Comparison of ENCODE assay signal across 8 cellular contexts in the genomic region with DNA sequence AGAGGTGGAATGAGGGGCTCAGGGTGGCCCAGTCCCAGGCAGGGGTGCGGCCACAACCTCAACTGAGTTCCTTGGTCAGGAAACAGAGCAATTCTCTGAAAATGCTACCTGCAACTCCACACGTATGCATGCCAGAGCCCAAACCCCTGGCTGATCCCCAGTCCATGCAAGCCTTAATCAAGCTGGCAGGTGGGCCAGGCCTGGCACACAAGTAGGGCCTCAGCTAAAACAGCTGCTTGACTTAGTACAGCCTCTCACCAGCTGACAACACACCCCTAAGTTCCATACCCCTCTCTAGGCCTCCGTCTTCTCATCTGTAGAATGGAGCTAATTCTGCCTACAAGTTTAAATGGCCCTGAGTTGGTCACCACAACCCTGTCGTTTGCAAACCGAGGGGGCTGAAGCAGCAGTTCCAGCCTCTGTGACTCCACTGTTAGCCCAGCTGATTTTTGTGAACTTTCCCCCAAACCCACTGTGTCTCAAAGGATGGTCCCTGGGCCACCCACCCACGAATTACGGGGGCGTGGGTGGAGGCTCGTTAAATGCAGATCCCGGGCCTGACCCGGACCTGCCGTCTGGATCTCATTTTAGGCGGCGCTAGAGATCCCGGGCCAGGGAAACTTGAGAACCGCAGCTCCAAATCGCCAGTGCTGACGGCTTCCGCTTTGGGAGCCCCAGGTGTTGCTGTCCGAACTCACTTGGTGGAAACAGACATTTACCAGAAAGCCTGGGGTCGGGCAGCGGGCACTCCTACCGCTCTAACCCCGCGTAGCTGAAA. TPM values are rescaled to one million over a fixed set of nuclear protein-coding genes. Genes with fewer than 3 reads are reported as not detected.
DNase-seq lines count a peak whose midpoint lies in the region; ATAC-seq and TF ChIP-seq lines count a peak whose summit lies in the region.

No MANE protein-coding gene starts in this region.

- ATAC-seq in activated T-cell treated with anti-CD3 and anti-CD28 coated beads, Interleukin-2, amount 50 U/mL, for 4 hours: no peak
- ATAC-seq in HG03354 (IDR thresholded peaks at IDR 0.05; ENCODE audit: poor library complexity, severe bottlenecking, unreplicated experiment): peak; percentile 32
- peak; percentile 73 for ATAC-seq in Right ventricle myocardium superior (ENCODE audit: poor library complexity)
- ATAC-seq in HG03095 (IDR thresholded peaks at IDR 0.05; ENCODE audit: unreplicated experiment): no peak

- peak overlapping the region; percentile 57 to 66 for H3K4me3 ChIP-seq in neutrophil (ENCODE audit: low read depth in 1 of 2, low read length in 1 of 2)

- peaks cover 15 to 17% of the 10 kb centered on the region in 2 experiments for H3K4me1 ChIP-seq in neutrophil (ENCODE audit: control insufficient read depth in 1 of 2, insufficient read depth in 1 of 2, low read depth in 1 of 2, low read length in 1 of 2)

- peaks cover 47% of the 10 kb centered on the region for H3K27me3 Mint-ChIP-seq in activated T-cell treated with anti-CD3 and anti-CD28 coated beads, Interleukin-2, amount 50 U/mL, for 4 hours (ENCODE audit: low read depth)
- H3K27me3 Mint-ChIP-seq in activated naive CD8-positive, alpha-beta T cell: peaks cover 36% of the 10 kb centered on the region

- H3K27me3 ChIP-seq in neutrophil: peaks cover 71% of the 10 kb centered on the region

- H3K27ac ChIP-seq in neutrophil: no peak overlapping the region

- no peaks in the 10 kb centered on the region for H3K36me3 Mint-ChIP-seq in activated T-cell treated with anti-CD3 and anti-CD28 coated beads, Interleukin-2, amount 50 U/mL, for 4 hours (ENCODE audit: insufficient read depth)
- no peaks in the 10 kb centered on the region for H3K36me3 Mint-ChIP-seq in activated naive CD8-positive, alpha-beta T cell

- H3K4me3 Mint-ChIP-seq in activated T-cell treated with anti-CD3 and anti-CD28 coated beads, Interleukin-2, amount 50 U/mL, for 4 hours: peak overlapping the region; percentile 43
- H3K4me3 Mint-ChIP-seq in activated naive CD8-positive, alpha-beta T cell: peak overlapping the region; percentile 77

- DNase-seq in activated T-cell treated with anti-CD3 and anti-CD28 coated beads, Interleukin-2, amount 50 U/mL, for 4 hours: no peak
- no peak for DNase-seq in activated T-cell treated with anti-CD3 and anti-CD28 coated beads, Interleukin-2, amount 50 U/mL, for 1 hour
- DNase-seq in Right ventricle myocardium superior (peak; percentile 71), putamen (ENCODE audit: low spot score) (no peak)

- H3K27ac Mint-ChIP-seq in activated naive CD8-positive, alpha-beta T cell: no peak overlapping the region

- H3K4me1 Mint-ChIP-seq in activated T-cell treated with anti-CD3 and anti-CD28 coated beads, Interleukin-2, amount 50 U/mL, for 4 hours (ENCODE audit: low read depth): peaks cover 9% of the 10 kb centered on the region
- H3K4me1 Mint-ChIP-seq in activated naive CD8-positive, alpha-beta T cell (ENCODE audit: low read depth): peaks cover 6% of the 10 kb centered on the region

- no peaks in the 10 kb centered on the region for H3K9me3 Mint-ChIP-seq in activated T-cell treated with anti-CD3 and anti-CD28 coated beads, Interleukin-2, amount 50 U/mL, for 4 hours
- H3K9me3 Mint-ChIP-seq in activated naive CD8-positive, alpha-beta T cell (ENCODE audit: low read depth): no peaks in the 10 kb centered on the region

- TF ChIP-seq CTCF in neutrophil (IDR thresholded peaks at IDR 0.05): no peak

- H3K9me3 ChIP-seq in neutrophil: no peaks in the 10 kb centered on the region

- intact Hi-C loops in Right ventricle myocardium superior (cut with DNase I): no loop called here

- no peaks in the 10 kb centered on the region for H3K36me3 ChIP-seq in neutrophil

RNA-seq across cellular contexts. Expression of a gene that starts 0.9 kb away (rescaled TPM):
- total RNA-seq in activated T-cell treated with anti-CD3 and anti-CD28 coated beads, Interleukin-2, amount 50 U/mL, for 4 hours: under 1 TPM; 0.38 to 0.69 (median 0.46) TPM
- 9.3 TPM for total RNA-seq in Right ventricle myocardium superior

RNA-seq across cellular contexts. Expression of a gene that starts 1.1 kb away (rescaled TPM):
- 1 to 10 TPM in 1 of 3 donors, under 1 TPM in 2; 0.53 to 1.3 (median 0.73) TPM for total RNA-seq in activated T-cell treated with anti-CD3 and anti-CD28 coated beads, Interleukin-2, amount 50 U/mL, for 4 hours
- total RNA-seq in Right ventricle myocardium superior: 1.9 TPM

RNA-seq across cellular contexts. Expression of a gene that starts 36.7 kb away (rescaled TPM):
- 10 to 100 TPM; 28.1 to 36.3 (median 36.2) TPM for total RNA-seq in activated T-cell treated with anti-CD3 and anti-CD28 coated beads, Interleukin-2, amount 50 U/mL, for 4 hours
- total RNA-seq in Right ventricle myocardium superior: 27.9 TPM

RNA-seq across cellular contexts. Expression of a gene that starts 46.4 kb away (rescaled TPM):
- total RNA-seq in activated T-cell treated with anti-CD3 and anti-CD28 coated beads, Interleukin-2, amount 50 U/mL, for 4 hours: 10 to 100 TPM; 65.0 to 81.9 (median 68.6) TPM
- 97.4 TPM for total RNA-seq in Right ventricle myocardium superior

Comparison
In these comparisons a context has a peak if more than half of its experiments do, and no peak if none do; other contexts are left out.
1. ATAC-seq: peak in HG03354 (single experiment) and Right ventricle myocardium superior (single experiment); none in activated T-cell treated with anti-CD3 and anti-CD28 coated beads, Interleukin-2, amount 50 U/mL, for 4 hours (0 of 2) and HG03095 (single experiment).